Comparison of ENCODE assay signal across 19 cellular contexts in the genomic region with DNA sequence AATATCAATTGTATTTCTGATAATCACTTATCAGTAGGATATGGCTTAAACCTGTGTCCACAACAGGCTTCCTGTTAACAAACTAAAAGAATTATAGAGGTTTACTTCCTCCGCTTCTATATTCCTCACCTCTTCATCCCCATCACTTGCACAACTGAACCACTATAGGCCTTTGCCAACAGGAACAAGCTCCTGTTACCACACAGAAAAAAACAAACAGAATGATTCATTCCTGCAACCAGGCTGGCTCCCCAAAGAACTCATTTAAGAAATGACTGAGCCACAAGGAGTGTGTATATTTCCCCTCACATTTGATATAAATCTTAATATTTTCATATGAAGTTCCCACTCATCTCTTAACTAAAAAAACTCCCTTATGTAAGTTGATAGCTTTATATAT.
DNase-seq lines count a peak whose midpoint lies in the region; ATAC-seq, FAIRE-seq and TF ChIP-seq lines count a peak whose summit lies in the region.
"Had no signal": no experiment of that assay in that cellular context is flagged by ENCODE, and none has a peak within 500 bp of the region (broad histone marks: within the 10 kb centered on the region; RNA-seq: fewer than 3 reads in every experiment).

No MANE protein-coding gene starts in this region.

- H4K20me1 ChIP-seq in astrocyte (ENCODE audit: insufficient read depth, low read length): no peaks in the 10 kb centered on the region

- H3K36me3 Mint-ChIP-seq in HFFc6 (ENCODE audit: low read depth): no peaks in the 10 kb centered on the region
- no peaks in the 10 kb centered on the region for H3K36me3 Mint-ChIP-seq in astrocyte (ENCODE audit: low read depth, unreplicated experiment)

- no peak for ATAC-seq in HG03039 (IDR thresholded peaks at IDR 0.05; ENCODE audit: unreplicated experiment)
- ATAC-seq: gastrocnemius medialis; left ventricle myocardium superior; stimulated activated naive CD8-positive, alpha-beta T cell treated with anti-CD3 and anti-CD28 coated beads, Interleukin-15, amount 100 ng/mL, for 72 hours had no signal

- no peak overlapping the region for H2AFZ ChIP-seq in astrocyte (ENCODE audit: low read depth, low read length)

- H3K4me3 Mint-ChIP-seq in HFFc6 (no peak overlapping the region), astrocyte (ENCODE audit: unreplicated experiment) (no peak overlapping the region)
- H3K4me3 Mint-ChIP-seq: stimulated activated naive CD8-positive, alpha-beta T cell treated with anti-CD3 and anti-CD28 coated beads, Interleukin-15, amount 100 ng/mL, for 72 hours; T-helper 2 cell treated with Interferon-gamma antibody and Interleukin-4, amounts not matched to agents 5 μg/mL and 100 μg/mL, for 36 hours had no signal

- no peak overlapping the region for H3K27ac ChIP-seq in astrocyte (ENCODE audit: low read depth, low read length)
- H3K27ac ChIP-seq: gastrocnemius medialis had no signal

- H3K4me1 ChIP-seq in astrocyte (ENCODE audit: insufficient read depth, low read length): no peaks in the 10 kb centered on the region
- H3K4me1 ChIP-seq: BE2C, gastrocnemius medialis had no signal

- H3K9me3 Mint-ChIP-seq in HFFc6 (peaks cover 6% of the 10 kb centered on the region), astrocyte (ENCODE audit: unreplicated experiment) (no peaks in the 10 kb centered on the region)

- TF ChIP-seq CTCF in AG10803 (conservative IDR thresholded peaks at IDR 0.05; ENCODE audit: low read length) (no peak), HFFc6 (IDR thresholded peaks at IDR 0.05) (no peak), astrocyte (IDR thresholded peaks at IDR 0.05; ENCODE audit: insufficient read depth, low read depth, low read length) (no peak)

- no peaks in the 10 kb centered on the region for H3K27me3 ChIP-seq in astrocyte (ENCODE audit: insufficient read depth, low read length)
- H3K27me3 ChIP-seq: gastrocnemius medialis had no signal

- H3K4me1 Mint-ChIP-seq in HFFc6 (ENCODE audit: low read depth) (peaks cover 11% of the 10 kb centered on the region), astrocyte (ENCODE audit: low read depth, unreplicated experiment) (no peaks in the 10 kb centered on the region)
- H3K4me1 Mint-ChIP-seq: stimulated activated naive CD8-positive, alpha-beta T cell treated with anti-CD3 and anti-CD28 coated beads, Interleukin-15, amount 100 ng/mL, for 72 hours had no signal

- peak overlapping the region; percentile 10; the same call in 1 of the 2 replicates for H3K27ac Mint-ChIP-seq in HFFc6
- H3K27ac Mint-ChIP-seq in astrocyte (ENCODE audit: unreplicated experiment): no peak overlapping the region
- H3K27ac Mint-ChIP-seq: stimulated activated naive CD8-positive, alpha-beta T cell treated with anti-CD3 and anti-CD28 coated beads, Interleukin-15, amount 100 ng/mL, for 72 hours; T-helper 2 cell treated with Interferon-gamma antibody and Interleukin-4, amounts not matched to agents 5 μg/mL and 100 μg/mL, for 36 hours had no signal

- H3K9ac ChIP-seq in astrocyte (ENCODE audit: low read length): no peak overlapping the region

- no peaks in the 10 kb centered on the region for H3K36me3 ChIP-seq in astrocyte (ENCODE audit: insufficient read depth, low read length)
- H3K36me3 ChIP-seq: BE2C, gastrocnemius medialis had no signal

- H3K4me2 ChIP-seq in astrocyte (ENCODE audit: low read length): no peak overlapping the region

- no peak for FAIRE-seq in astrocyte (lab: Jason Lieb, UNC)

- H3K79me2 ChIP-seq in astrocyte (ENCODE audit: insufficient read depth, low read length): no peaks in the 10 kb centered on the region

- peak; percentile 46 for DNase-seq in AG10803 (ENCODE audit: low read depth)
- DNase-seq in HFFc6: peak; percentile 70
- peak; percentile 25 for DNase-seq in astrocyte (ENCODE audit: low read depth)
- peak; percentile 43 for DNase-seq in fibroblast of the conjunctiva (ENCODE audit: low read depth)
- DNase-seq in NCI-H510A treated with DMSO at 0.1 percent for 48 hours (lab: John Stamatoyannopoulos, UW): no peak
- DNase-seq in stimulated activated naive CD4-positive, alpha-beta T cell (lab: John Stamatoyannopoulos, UW): no peak
- DNase-seq in stimulated activated CD4-positive, alpha-beta T cell treated with anti-CD3 and anti-CD28 coated beads, Interleukin-15, amount 100 ng/mL, for 24 hours: no peak
- DNase-seq: activated CD8-positive, alpha-beta memory T cell treated with anti-CD3 and anti-CD28 coated beads, Interleukin-2, amount 50 U/mL, for 48 hours; activated naive CD4-positive, alpha-beta T cell; BE2C; effector CD4-positive, alpha-beta T cell; gastrocnemius medialis; left ventricle myocardium superior; NCI-H1048; NCI-H2107; stimulated activated CD4-positive, alpha-beta T cell treated with anti-CD3 and anti-CD28 coated beads, Interleukin-12 subunit alpha, Interleukin-12 subunit beta, amount 100 ng/mL, for 4 hours; stimulated activated naive CD8-positive, alpha-beta T cell treated with anti-CD3 and anti-CD28 coated beads, Interleukin-15, amount 100 ng/mL, for 72 hours had no signal

- H3K4me3 ChIP-seq in AG10803 (ENCODE audit: low read length): no peak overlapping the region
- no peak overlapping the region for H3K4me3 ChIP-seq in astrocyte (ENCODE audit: insufficient read depth, low read depth, low read length)
- H3K4me3 ChIP-seq: gastrocnemius medialis had no signal

- no peaks in the 10 kb centered on the region for H3K9me3 ChIP-seq in astrocyte (ENCODE audit: insufficient read depth, low read depth, low read length)
- H3K9me3 ChIP-seq: BE2C, gastrocnemius medialis had no signal

- no peaks in the 10 kb centered on the region for H3K27me3 Mint-ChIP-seq in HFFc6 (ENCODE audit: insufficient read depth)
- H3K27me3 Mint-ChIP-seq in astrocyte (ENCODE audit: low read depth, unreplicated experiment): no peaks in the 10 kb centered on the region
- H3K27me3 Mint-ChIP-seq: stimulated activated naive CD8-positive, alpha-beta T cell treated with anti-CD3 and anti-CD28 coated beads, Interleukin-15, amount 100 ng/mL, for 72 hours had no signal

Comparison
In these comparisons a context has a peak if more than half of its experiments do, and no peak if none do; other contexts are left out.
1. DNase-seq: peak in AG10803 (single experiment), HFFc6 (single experiment), astrocyte (single experiment) and fibroblast of the conjunctiva (single experiment); none in NCI-H510A treated with DMSO at 0.1 percent for 48 hours (single experiment), stimulated activated naive CD4-positive, alpha-beta T cell (0 of 6) and stimulated activated CD4-positive, alpha-beta T cell treated with anti-CD3 and anti-CD28 coated beads, Interleukin-15, amount 100 ng/mL, for 24 hours (single experiment).